In genomic region chr19:49155830-49156346, GRCh38 we compare ENCODE assay signal across 1 cellular context.
TF ChIP-seq lines count a peak whose summit lies in the region.

No MANE protein-coding gene starts in this region.

TF ChIP-seq in H1, 55 proteins besides CTCF, POLR2A, EP300 and RAD21:
- TF ChIP-seq, protein P1, sequence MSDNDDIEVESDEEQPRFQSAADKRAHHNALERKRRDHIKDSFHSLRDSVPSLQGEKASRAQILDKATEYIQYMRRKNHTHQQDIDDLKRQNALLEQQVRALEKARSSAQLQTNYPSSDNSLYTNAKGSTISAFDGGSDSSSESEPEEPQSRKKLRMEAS (IDR thresholded peaks at IDR 0.05): 0 out of 2 replicates have a peak, but pooled peaks have one; percentile 33
- TF ChIP-seq, protein P2, sequence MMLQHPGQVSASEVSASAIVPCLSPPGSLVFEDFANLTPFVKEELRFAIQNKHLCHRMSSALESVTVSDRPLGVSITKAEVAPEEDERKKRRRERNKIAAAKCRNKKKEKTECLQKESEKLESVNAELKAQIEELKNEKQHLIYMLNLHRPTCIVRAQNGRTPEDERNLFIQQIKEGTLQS (IDR thresholded peaks at IDR 0.05; ENCODE audit: insufficient read depth, low read depth, low read length): no peak
- 0 out of 2 replicates have a peak, but pooled peaks have one; percentile 23 for TF ChIP-seq E2F6 (IDR thresholded peaks at IDR 0.05)
